In the genomic region with DNA sequence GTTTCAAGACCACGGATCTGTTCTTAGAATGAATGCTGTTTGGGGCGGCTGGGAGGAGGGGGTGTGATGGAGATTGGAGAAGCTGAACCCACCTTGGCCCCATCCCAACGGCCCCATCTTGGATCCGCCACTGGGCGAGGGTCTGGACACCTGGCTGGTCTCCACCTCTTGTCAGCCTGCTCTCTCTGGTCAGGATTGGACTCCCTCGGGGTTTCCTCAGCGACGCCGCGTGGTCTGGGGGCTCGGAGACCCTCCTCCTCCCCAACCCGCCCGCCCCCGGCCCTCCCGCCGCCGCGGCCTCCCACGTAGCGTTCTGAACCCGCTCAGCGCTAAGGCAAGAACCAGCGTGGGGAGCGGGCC, we compare ENCODE assay signal across 21 cellular contexts. TPM values are rescaled to one million over a fixed set of nuclear protein-coding genes. Genes with fewer than 3 reads are reported as not detected.
DNase-seq lines count a peak whose midpoint lies in the region; ATAC-seq and TF ChIP-seq lines count a peak whose summit lies in the region.
"Had no signal": no experiment of that assay in that cellular context is flagged by ENCODE, and none has a peak within 500 bp of the region (broad histone marks: within the 10 kb centered on the region; RNA-seq: fewer than 3 reads in every experiment).

No MANE protein-coding gene starts in this region.

- peak in 2 of 5 donors; percentile 15 to 58 for DNase-seq in heart left ventricle
- DNase-seq in cardiac septum (ENCODE audit: low spot score) = no peak
- peak; percentile 70 for DNase-seq in endodermal cell
- DNase-seq in suprapubic skin (ENCODE audit: low spot score in 2 of 2) = peak in 1 of 2 donors; percentile 66
- no peak for DNase-seq in activated CD4-positive, CD25-positive, alpha-beta regulatory T cell treated with anti-CD3 and anti-CD28 coated beads, Interleukin-2, amount 50 U/mL, for 72 hours
- no peak for DNase-seq in NCI-H446 treated with DMSO at 0.1 percent for 48 hours (lab: John Stamatoyannopoulos, UW)
- DNase-seq in RPMI8226 = no peak
- DNase-seq: activated CD4-positive, alpha-beta T cell treated with anti-CD3 and anti-CD28 coated beads, Interleukin-2, amount 50 U/mL, for 48 hours; activated T-cell treated with anti-CD3 and anti-CD28 coated beads for 4 hours; amniotic stem cell; cerebellar nuclear complex; Karpas-422; left colon; NCI-H1092 treated with DMSO at 0.1 percent for 48 hours; NCI-H2107; SIG-M5; stimulated activated CD4-positive, alpha-beta T cell treated with anti-CD3 and anti-CD28 coated beads, Interleukin-4, amount 100 ng/mL, for 1 hour had no signal

- peak overlapping the region in 10 of 12 donors; percentile 13 to 97 (median 44) for H3K4me3 ChIP-seq in heart left ventricle
- no peak overlapping the region for H3K4me3 ChIP-seq in endodermal cell (ENCODE audit: low read length)
- peak overlapping the region; percentile 35 for H3K4me3 ChIP-seq in suprapubic skin

- intact Hi-C loops in heart left ventricle (cut with DNase I) = loop anchor here in 1 of 10 donors (5.0 kb wide), 1 partner anchor 57 kb away; no protein-coding TSS in a partner anchor
- intact Hi-C loops in cardiac septum (cut with DNase I) = loop anchor here (5.0 kb wide), 1 partner anchor 42 kb away; no protein-coding TSS in a partner anchor

- no peak for TF ChIP-seq EP300 in suprapubic skin (IDR thresholded peaks at IDR 0.05)

- H3K9me3 ChIP-seq in heart left ventricle = no peaks in the 10 kb centered on the region
- no peaks in the 10 kb centered on the region for H3K9me3 ChIP-seq in endodermal cell (ENCODE audit: control insufficient read depth, low read length)
- H3K9me3 ChIP-seq in suprapubic skin = no peaks in the 10 kb centered on the region
- H3K9me3 ChIP-seq: vagina had no signal

- no peak for ATAC-seq in heart left ventricle
- ATAC-seq: left colon had no signal

- 24 to 57% (median 36%) methylated on average over 5 to 24 of the region's 24 CpGs for WGBS in heart left ventricle, 4 donors
- WGBS in endodermal cell (ENCODE audit: insufficient coverage in 1 of 2, insufficient read length in 1 of 2), 2 experiments = 6% methylated on average over 18 of the region's 24 CpGs; no CpG with 5 or more reads in 1 of the 2 experiments
- WGBS in suprapubic skin = 24% methylated on average over 8 of the region's 24 CpGs

- peaks cover 56% of the 10 kb centered on the region for H3K4me1 Mint-ChIP-seq in endodermal cell
- H3K4me1 Mint-ChIP-seq in nephron = peaks cover 71% of the 10 kb centered on the region

- TF ChIP-seq CTCF in heart left ventricle (IDR thresholded peaks at IDR 0.05) = no peak
- TF ChIP-seq CTCF in endodermal cell (conservative IDR thresholded peaks at IDR 0.05) = no peak
- no peak for TF ChIP-seq CTCF in nephron (IDR thresholded peaks at IDR 0.05; ENCODE audit: unreplicated experiment in 3 of 3)
- TF ChIP-seq CTCF in suprapubic skin (IDR thresholded peaks at IDR 0.05) = no peak

- H3K27ac Mint-ChIP-seq in endodermal cell (no peak overlapping the region), nephron (peak overlapping the region; percentile 52 to 83 (median 58))
- H3K27ac Mint-ChIP-seq: B cell had no signal

- H3K27me3 Mint-ChIP-seq in endodermal cell (ENCODE audit: insufficient read depth) (peaks cover 97% of the 10 kb centered on the region), nephron (ENCODE audit: low read depth) (peaks cover 97% of the 10 kb centered on the region)

- no peaks in the 10 kb centered on the region for H3K36me3 ChIP-seq in heart left ventricle
- no peaks in the 10 kb centered on the region for H3K36me3 ChIP-seq in endodermal cell (ENCODE audit: control insufficient read depth, insufficient read depth, low read length)
- H3K36me3 ChIP-seq in suprapubic skin = no peaks in the 10 kb centered on the region
- H3K36me3 ChIP-seq: vagina had no signal

- H3K9ac ChIP-seq in endodermal cell (ENCODE audit: extremely low read depth, low read length, poor library complexity, severe bottlenecking) = no peak overlapping the region
- H3K9ac ChIP-seq: parathyroid adenoma had no signal

- no peak for TF ChIP-seq POLR2A in heart left ventricle (IDR thresholded peaks at IDR 0.05)
- TF ChIP-seq POLR2A in suprapubic skin (IDR thresholded peaks at IDR 0.05) = no peak

- H3K4me1 ChIP-seq in heart left ventricle (peaks cover 5 to 81% (median 46%) of the 10 kb centered on the region in 12 donors), endodermal cell (ENCODE audit: control insufficient read depth, insufficient read depth, low read length) (peaks cover 2% of the 10 kb centered on the region), suprapubic skin (peaks cover 73% of the 10 kb centered on the region)
- H3K4me1 ChIP-seq: parathyroid adenoma had no signal

- peak overlapping the region; percentile 5 for H3K4me3 Mint-ChIP-seq in endodermal cell
- peak overlapping the region; percentile 60 to 78 (median 75) for H3K4me3 Mint-ChIP-seq in nephron

- H3K9me3 Mint-ChIP-seq in endodermal cell (no peaks in the 10 kb centered on the region), nephron (no peaks in the 10 kb centered on the region)

- peaks cover 6 to 93% (median 45%) of the 10 kb centered on the region in 9 donors for H3K27me3 ChIP-seq in heart left ventricle
- peaks cover 100% of the 10 kb centered on the region for H3K27me3 ChIP-seq in endodermal cell (ENCODE audit: control insufficient read depth, insufficient read depth, low read length, poor library complexity, severe bottlenecking)
- peaks cover 95% of the 10 kb centered on the region for H3K27me3 ChIP-seq in suprapubic skin

- H3K27ac ChIP-seq in heart left ventricle (no peak overlapping the region), endodermal cell (ENCODE audit: low read depth, low read length) (no peak overlapping the region), suprapubic skin (no peak overlapping the region)
- H3K27ac ChIP-seq: parathyroid adenoma, vagina had no signal

- H3K36me3 Mint-ChIP-seq in endodermal cell (ENCODE audit: low read depth) (no peaks in the 10 kb centered on the region), nephron (ENCODE audit: low read depth) (no peaks in the 10 kb centered on the region)

RNA-seq across cellular contexts. Expression of gene FLI1, which starts 4.3 kb away (rescaled TPM):
- total RNA-seq in heart left ventricle (10 to 100 TPM in 8 of 9 donors, 1 to 10 TPM in 1; 9.7 to 41.4 (median 19.4) TPM), cardiac septum (18.9 TPM), endodermal cell (under 1 TPM in 1 of 2 donors, not detected in 1; 0.20 TPM), suprapubic skin (10 to 100 TPM in 3 of 4 donors, 1 to 10 TPM in 1; 6.1 to 21.2 (median 15.2) TPM)
- 10 to 100 TPM in 1 of 2 donors, 1 to 10 TPM in 1; 6.7 to 12.4 TPM for polyA plus RNA-seq in heart left ventricle
- 2.2 TPM for polyA plus RNA-seq in endodermal cell (2013, experiment 1 of 2)
- polyA plus RNA-seq in endodermal cell (2013, experiment 2 of 2) = 2.0 TPM

Comparison
In these comparisons a context has a peak if more than half of its experiments do, and no peak if none do; other contexts are left out.
1. RNA of gene FLI1, which starts 4.3 kb away (total RNA-seq): 9.7 to 41.4 TPM in heart left ventricle, 18.9 TPM in cardiac septum (single experiment) and 6.1 to 21.2 TPM in suprapubic skin; 0.20 TPM in endodermal cell; every median in the first group is over 4 times any median in the second.